In the genomic region with DNA sequence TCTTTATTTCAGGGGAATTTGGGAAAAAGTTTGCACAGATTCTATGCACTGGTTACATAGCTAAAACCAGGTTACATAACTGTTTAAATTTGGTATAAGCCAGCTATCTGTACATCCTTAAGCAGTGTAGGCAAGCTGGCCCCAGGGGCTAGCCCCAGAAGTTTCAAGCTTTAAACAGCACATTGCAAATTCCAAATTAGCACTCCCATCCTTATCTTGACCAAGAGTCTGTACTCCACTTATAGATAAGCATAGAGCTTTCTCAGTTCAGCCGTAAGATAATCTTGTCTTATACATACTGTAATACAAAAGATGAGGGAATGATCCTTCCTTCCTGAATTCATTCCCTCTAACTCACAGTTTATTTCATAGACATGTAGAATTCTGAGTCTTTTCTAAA, we compare ENCODE assay signal across 2 cellular contexts.
TF ChIP-seq lines count a peak whose summit lies in the region.

No MANE protein-coding gene starts in this region.

TF ChIP-seq in SK-N-SH treated with all-trans-retinoic acid at 6 μM for 48 hours, 23 proteins besides CTCF, POLR2A, EP300 and RAD21 (continued from another document):
- TF ChIP-seq, protein P1, sequence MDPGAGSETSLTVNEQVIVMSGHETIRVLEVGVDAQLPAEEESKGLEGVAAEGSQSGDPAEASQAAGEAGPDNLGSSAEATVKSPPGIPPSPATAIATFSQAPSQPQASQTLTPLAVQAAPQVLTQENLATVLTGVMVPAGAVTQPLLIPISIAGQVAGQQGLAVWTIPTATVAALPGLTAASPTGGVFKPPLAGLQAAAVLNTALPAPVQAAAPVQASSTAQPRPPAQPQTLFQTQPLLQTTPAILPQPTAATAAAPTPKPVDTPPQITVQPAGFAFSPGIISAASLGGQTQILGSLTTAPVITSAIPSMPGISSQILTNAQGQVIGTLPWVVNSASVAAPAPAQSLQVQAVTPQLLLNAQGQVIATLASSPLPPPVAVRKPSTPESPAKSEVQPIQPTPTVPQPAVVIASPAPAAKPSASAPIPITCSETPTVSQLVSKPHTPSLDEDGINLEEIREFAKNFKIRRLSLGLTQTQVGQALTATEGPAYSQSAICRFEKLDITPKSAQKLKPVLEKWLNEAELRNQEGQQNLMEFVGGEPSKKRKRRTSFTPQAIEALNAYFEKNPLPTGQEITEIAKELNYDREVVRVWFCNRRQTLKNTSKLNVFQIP (CRISPR knock-in tag; IDR thresholded peaks at IDR 0.05; ENCODE audit: borderline replicate concordance, low read depth), result no peak
- TF ChIP-seq BACH2 (CRISPR knock-in tag; IDR thresholded peaks at IDR 0.05; ENCODE audit: borderline replicate concordance), result no peak
- no peak for TF ChIP-seq ZC3H10 (CRISPR knock-in tag; IDR thresholded peaks at IDR 0.05)
- no peak for TF ChIP-seq RARB (CRISPR knock-in tag; IDR thresholded peaks at IDR 0.05)
- TF ChIP-seq, protein P2, sequence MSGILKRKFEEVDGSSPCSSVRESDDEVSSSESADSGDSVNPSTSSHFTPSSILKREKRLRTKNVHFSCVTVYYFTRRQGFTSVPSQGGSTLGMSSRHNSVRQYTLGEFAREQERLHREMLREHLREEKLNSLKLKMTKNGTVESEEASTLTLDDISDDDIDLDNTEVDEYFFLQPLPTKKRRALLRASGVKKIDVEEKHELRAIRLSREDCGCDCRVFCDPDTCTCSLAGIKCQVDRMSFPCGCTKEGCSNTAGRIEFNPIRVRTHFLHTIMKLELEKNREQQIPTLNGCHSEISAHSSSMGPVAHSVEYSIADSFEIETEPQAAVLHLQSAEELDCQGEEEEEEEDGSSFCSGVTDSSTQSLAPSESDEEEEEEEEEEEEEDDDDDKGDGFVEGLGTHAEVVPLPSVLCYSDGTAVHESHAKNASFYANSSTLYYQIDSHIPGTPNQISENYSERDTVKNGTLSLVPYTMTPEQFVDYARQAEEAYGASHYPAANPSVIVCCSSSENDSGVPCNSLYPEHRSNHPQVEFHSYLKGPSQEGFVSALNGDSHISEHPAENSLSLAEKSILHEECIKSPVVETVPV (CRISPR knock-in tag; IDR thresholded peaks at IDR 0.05), result no peak
- TF ChIP-seq TOX (CRISPR knock-in tag; IDR thresholded peaks at IDR 0.05; ENCODE audit: borderline replicate concordance), result no peak
- no peak for TF ChIP-seq ESRRG (CRISPR knock-in tag; IDR thresholded peaks at IDR 0.05)
- no peak for TF ChIP-seq ZNF565 (CRISPR knock-in tag; conservative IDR thresholded peaks at IDR 0.05; ENCODE audit: low read depth)
- TF ChIP-seq, protein P3, sequence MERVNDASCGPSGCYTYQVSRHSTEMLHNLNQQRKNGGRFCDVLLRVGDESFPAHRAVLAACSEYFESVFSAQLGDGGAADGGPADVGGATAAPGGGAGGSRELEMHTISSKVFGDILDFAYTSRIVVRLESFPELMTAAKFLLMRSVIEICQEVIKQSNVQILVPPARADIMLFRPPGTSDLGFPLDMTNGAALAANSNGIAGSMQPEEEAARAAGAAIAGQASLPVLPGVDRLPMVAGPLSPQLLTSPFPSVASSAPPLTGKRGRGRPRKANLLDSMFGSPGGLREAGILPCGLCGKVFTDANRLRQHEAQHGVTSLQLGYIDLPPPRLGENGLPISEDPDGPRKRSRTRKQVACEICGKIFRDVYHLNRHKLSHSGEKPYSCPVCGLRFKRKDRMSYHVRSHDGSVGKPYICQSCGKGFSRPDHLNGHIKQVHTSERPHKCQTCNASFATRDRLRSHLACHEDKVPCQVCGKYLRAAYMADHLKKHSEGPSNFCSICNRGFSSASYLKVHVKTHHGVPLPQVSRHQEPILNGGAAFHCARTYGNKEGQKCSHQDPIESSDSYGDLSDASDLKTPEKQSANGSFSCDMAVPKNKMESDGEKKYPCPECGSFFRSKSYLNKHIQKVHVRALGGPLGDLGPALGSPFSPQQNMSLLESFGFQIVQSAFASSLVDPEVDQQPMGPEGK (CRISPR knock-in tag; IDR thresholded peaks at IDR 0.05; ENCODE audit: borderline replicate concordance), result no peak

TF ChIP-seq in SK-N-SH, 30 proteins besides CTCF, POLR2A, EP300 and RAD21 (continued from another document):
- TF ChIP-seq TAF1 (IDR thresholded peaks at IDR 0.05; ENCODE audit: borderline replicate concordance, low read depth, low read length) (no peak), RXRA (IDR thresholded peaks at IDR 0.05; ENCODE audit: borderline replicate concordance, low read depth) (no peak), MEF2A (IDR thresholded peaks at IDR 0.05; ENCODE audit: borderline replicate concordance, low read depth) (no peak), GABPA (IDR thresholded peaks at IDR 0.05; ENCODE audit: low read depth) (no peak), FOSL2 (IDR thresholded peaks at IDR 0.05; ENCODE audit: borderline replicate concordance, low read depth) (no peak), JUND (IDR thresholded peaks at IDR 0.05) (no peak), GATA2 (CRISPR knock-in tag; IDR thresholded peaks at IDR 0.05) (no peak), FOXJ3 (CRISPR knock-in tag; IDR thresholded peaks at IDR 0.05) (no peak), FOXM1 (IDR thresholded peaks at IDR 0.05; ENCODE audit: low read depth) (no peak), SMC3 (IDR thresholded peaks at IDR 0.05; ENCODE audit: low read depth, low read length) (no peak), RFX5 (IDR thresholded peaks at IDR 0.05; ENCODE audit: low read length) (no peak)
- TF ChIP-seq, protein P4, sequence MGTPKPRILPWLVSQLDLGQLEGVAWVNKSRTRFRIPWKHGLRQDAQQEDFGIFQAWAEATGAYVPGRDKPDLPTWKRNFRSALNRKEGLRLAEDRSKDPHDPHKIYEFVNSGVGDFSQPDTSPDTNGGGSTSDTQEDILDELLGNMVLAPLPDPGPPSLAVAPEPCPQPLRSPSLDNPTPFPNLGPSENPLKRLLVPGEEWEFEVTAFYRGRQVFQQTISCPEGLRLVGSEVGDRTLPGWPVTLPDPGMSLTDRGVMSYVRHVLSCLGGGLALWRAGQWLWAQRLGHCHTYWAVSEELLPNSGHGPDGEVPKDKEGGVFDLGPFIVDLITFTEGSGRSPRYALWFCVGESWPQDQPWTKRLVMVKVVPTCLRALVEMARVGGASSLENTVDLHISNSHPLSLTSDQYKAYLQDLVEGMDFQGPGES (IDR thresholded peaks at IDR 0.05; ENCODE audit: low read depth, low read length), result no peak
